In the genomic region with DNA sequence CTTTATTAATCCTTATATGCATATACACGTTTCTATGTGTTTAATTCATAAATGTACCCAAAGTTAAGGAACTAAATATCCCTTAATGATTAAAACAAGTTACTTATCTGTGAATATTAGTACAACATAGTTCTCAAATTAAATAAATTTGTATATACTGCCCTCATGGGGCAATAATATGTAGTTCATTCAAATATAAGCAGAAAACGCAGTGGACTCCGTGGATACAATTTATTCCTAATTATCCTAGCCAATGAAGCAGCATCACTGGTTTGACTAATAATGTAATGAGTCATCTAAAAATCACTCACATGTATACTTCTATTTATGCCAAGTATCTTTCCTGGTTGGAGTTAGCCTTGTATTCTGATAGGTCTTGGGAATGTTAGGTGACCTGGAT, we compare ENCODE assay signal across 10 cellular contexts.
DNase-seq lines count a peak whose midpoint lies in the region; ATAC-seq and TF ChIP-seq lines count a peak whose summit lies in the region.
"Had no signal": no experiment of that assay in that cellular context is flagged by ENCODE, and none has a peak within 500 bp of the region (broad histone marks: within the 10 kb centered on the region; RNA-seq: fewer than 3 reads in every experiment).

No MANE protein-coding gene starts in this region.

- TF ChIP-seq EP300 in sigmoid colon (IDR thresholded peaks at IDR 0.05): no peak

- TF ChIP-seq POLR2A in sigmoid colon (IDR thresholded peaks at IDR 0.05): no peak

- H3K4me1 ChIP-seq in sigmoid colon: no peaks in the 10 kb centered on the region
- H3K4me1 ChIP-seq: gastrocnemius medialis had no signal

- no peak overlapping the region for H3K4me3 ChIP-seq in sigmoid colon
- H3K4me3 ChIP-seq: gastrocnemius medialis had no signal

- DNase-seq in AG08395 (ENCODE audit: low spot score) (peak; percentile 46), HT1080 (ENCODE audit: low read depth) (peak; percentile 29), T47D (ENCODE audit: low read depth in 1 of 2, low spot score in 1 of 2) (peak; percentile 1 to 32), left kidney (ENCODE audit: low read depth, low spot score) (peak; percentile 14), dedifferentiated amniotic fluid mesenchymal stem cell (ENCODE audit: extremely low spot score) (no peak), sigmoid colon (no peak), SHP77 (lab: John Stamatoyannopoulos, UW) (no peak)
- DNase-seq: gastrocnemius medialis, NCI-H1417 had no signal

- WGBS in sigmoid colon, 2 donors: 33 to 51% methylated on average over 3 of the region's 3 CpGs

- H3K36me3 ChIP-seq in sigmoid colon: no peaks in the 10 kb centered on the region
- H3K36me3 ChIP-seq: gastrocnemius medialis had no signal

- no peaks in the 10 kb centered on the region for H3K9me3 ChIP-seq in sigmoid colon
- H3K9me3 ChIP-seq: gastrocnemius medialis had no signal

- ATAC-seq in GM18861 (IDR thresholded peaks at IDR 0.05; ENCODE audit: unreplicated experiment): no peak
- ATAC-seq: gastrocnemius medialis had no signal

- intact Hi-C loops in sigmoid colon (cut with DNase I): no loop called here

- TF ChIP-seq CTCF in sigmoid colon (IDR thresholded peaks at IDR 0.05): no peak

- in situ Hi-C loops in T47D (cut with HindIII; ENCODE audit: low pct_unique_long_range_greater_than_20kb, low sequenced_read_pairs): no loop called here

- no peaks in the 10 kb centered on the region for H3K27me3 ChIP-seq in sigmoid colon
- H3K27me3 ChIP-seq: gastrocnemius medialis had no signal

- H3K27ac ChIP-seq in sigmoid colon: no peak overlapping the region
- H3K27ac ChIP-seq: gastrocnemius medialis had no signal

Comparison
In these comparisons a context has a peak if more than half of its experiments do, and no peak if none do; other contexts are left out.
1. DNase-seq: peak in AG08395 (single experiment), HT1080 (single experiment), T47D (2 of 2) and left kidney (single experiment); none in dedifferentiated amniotic fluid mesenchymal stem cell (single experiment), sigmoid colon (single experiment) and SHP77 (0 of 2).